29 cellular contexts compared by ENCODE assay signal in genomic region chr18:21303913-21304312, GRCh38.
DNase-seq lines count a peak whose midpoint lies in the region; TF ChIP-seq lines count a peak whose summit lies in the region.
"Had no signal": no experiment of that assay in that cellular context is flagged by ENCODE, and none has a peak within 500 bp of the region (broad histone marks: within the 10 kb centered on the region; RNA-seq: fewer than 3 reads in every experiment).

No MANE protein-coding gene starts in this region.

- H2AFZ ChIP-seq in mammary epithelial cell (ENCODE audit: low read depth, low read length), result no peak overlapping the region

- H3K4me1 Mint-ChIP-seq in MCF 10A (ENCODE audit: insufficient read depth, unreplicated experiment), result peaks cover 16% of the 10 kb centered on the region
- H3K4me1 Mint-ChIP-seq: activated CD4-positive, alpha-beta memory T cell treated with anti-CD3 and anti-CD28 coated beads, Interleukin-2, amount 10 ng/mL, durations not matched to agents 7 days and 5 days; activated naive CD4-positive, alpha-beta T cell treated with anti-CD3 and anti-CD28 coated beads, Interleukin-2, amount 50 U/mL, for 24 hours; naive B cell; stimulated activated naive B cell treated with anti-CD40 and anti-IgM and Interleukin-4, amounts not matched to agents 10 μg/mL and 1 μg/mL and 100 μg/mL, for 72 hours had no signal

- H3K27ac Mint-ChIP-seq in MCF 10A (ENCODE audit: low read depth, unreplicated experiment), result no peak overlapping the region
- H3K27ac Mint-ChIP-seq: activated CD4-positive, alpha-beta memory T cell treated with anti-CD3 and anti-CD28 coated beads, Interleukin-2, amount 10 ng/mL, durations not matched to agents 7 days and 5 days; activated naive CD4-positive, alpha-beta T cell treated with anti-CD3 and anti-CD28 coated beads, Interleukin-2, amount 50 U/mL, for 24 hours; CD4-positive, alpha-beta T cell; naive B cell; progenitor cell of endocrine pancreas; stimulated activated naive B cell treated with anti-CD40 and anti-IgM and Interleukin-4, amounts not matched to agents 10 μg/mL and 1 μg/mL and 100 μg/mL, for 72 hours; T-helper 1 cell treated with Interleukin-12 subunit alpha and Interleukin-12 subunit beta and Interleukin-4 antibody, amounts not matched to agents 30 μg/mL and 1 μg/mL, for 36 hours had no signal

- H3K27ac ChIP-seq in mammary epithelial cell (ENCODE audit: insufficient read depth, low read depth, low read length) (no peak overlapping the region), SJSA1 (peak overlapping the region; percentile 30; the same call in 1 of the 2 replicates)
- H3K27ac ChIP-seq: 22Rv1, colonic mucosa, heart right ventricle, Peyer's patch, SJCRH30, suprapubic skin had no signal

- DNase-seq in mammary epithelial cell, result peak; percentile 29
- DNase-seq in MCF 10A (ENCODE audit: unreplicated experiment), result no peak
- DNase-seq in SJSA1 (ENCODE audit: low read depth in 1 of 2, low spot score in 2 of 2), result no peak
- peak; percentile 12 for DNase-seq in iris pigment epithelial cell (ENCODE audit: low read depth)
- no peak for DNase-seq in SKM-1 treated with dmso at 0.1 percent for 144 hours (lab: John Stamatoyannopoulos, UW; ENCODE audit: unreplicated experiment)
- DNase-seq in activated CD4-positive, alpha-beta T cell treated with anti-CD3 and anti-CD28 coated beads, Interleukin-2, amount 50 U/mL, for 1 hour, result no peak
- DNase-seq in activated gamma-delta T cell (lab: John Stamatoyannopoulos, UW), result no peak
- DNase-seq in islet precursor cell, result no peak
- DNase-seq: activated CD4-positive, alpha-beta memory T cell treated with anti-CD3 and anti-CD28 coated beads, Interleukin-2, amount 10 ng/mL, durations not matched to agents 7 days and 5 days; activated CD8-positive, alpha-beta memory T cell treated with anti-CD3 and anti-CD28 coated beads, Interleukin-2, amount 50 U/mL, for 48 hours; CD4-positive, alpha-beta T cell; colonic mucosa; effector memory CD4-positive, alpha-beta T cell; foreskin fibroblast; heart right ventricle; KBM-7; mesenchymal stem cell; naive B cell; NCI-H146; NCI-H524 treated with DMSO at 0.1 percent for 48 hours; Peyer's patch; SJCRH30; stimulated activated CD4-positive, alpha-beta T cell treated with anti-CD3 and anti-CD28 coated beads, Interleukin-4, amount 100 ng/mL, for 4 hours; stimulated activated naive B cell treated with anti-CD40 and anti-IgM and Interleukin-4, amounts not matched to agents 10 μg/mL and 1 μg/mL and 100 μg/mL, for 72 hours had no signal

- H3K4me3 Mint-ChIP-seq in MCF 10A (ENCODE audit: unreplicated experiment), result no peak overlapping the region
- H3K4me3 Mint-ChIP-seq: activated CD4-positive, alpha-beta memory T cell treated with anti-CD3 and anti-CD28 coated beads, Interleukin-2, amount 10 ng/mL, durations not matched to agents 7 days and 5 days; activated naive CD4-positive, alpha-beta T cell treated with anti-CD3 and anti-CD28 coated beads, Interleukin-2, amount 50 U/mL, for 24 hours; CD4-positive, alpha-beta T cell; naive B cell; stimulated activated naive B cell treated with anti-CD40 and anti-IgM and Interleukin-4, amounts not matched to agents 10 μg/mL and 1 μg/mL and 100 μg/mL, for 72 hours; T-helper 1 cell treated with Interleukin-12 subunit alpha and Interleukin-12 subunit beta and Interleukin-4 antibody, amounts not matched to agents 30 μg/mL and 1 μg/mL, for 36 hours had no signal

- no peaks in the 10 kb centered on the region for H3K27me3 Mint-ChIP-seq in MCF 10A (ENCODE audit: insufficient read depth, unreplicated experiment)
- H3K27me3 Mint-ChIP-seq: progenitor cell of endocrine pancreas had no signal

- H4K20me1 ChIP-seq in mammary epithelial cell (ENCODE audit: insufficient read depth, low read length), result no peaks in the 10 kb centered on the region

- no peak overlapping the region for H3K9ac ChIP-seq in mammary epithelial cell (ENCODE audit: insufficient read depth, low read length)

- no peak for TF ChIP-seq CTCF in mammary epithelial cell (conservative IDR thresholded peaks at IDR 0.05 in 1 of 2, IDR thresholded peaks at IDR 0.05 in 1 of 2; ENCODE audit: extremely low read depth in 1 of 2, insufficient read depth in 1 of 2, low read depth in 1 of 2, low read length in 2 of 2)
- TF ChIP-seq CTCF in MCF 10A (IDR thresholded peaks at IDR 0.05; ENCODE audit: unreplicated experiment), result no peak

- H3K27me3 ChIP-seq in mammary epithelial cell (ENCODE audit: insufficient read depth, low read length), result peaks cover 2% of the 10 kb centered on the region
- no peaks in the 10 kb centered on the region for H3K27me3 ChIP-seq in SJSA1 (replicated peaks)
- H3K27me3 ChIP-seq: colonic mucosa, heart right ventricle, Peyer's patch, SJCRH30, suprapubic skin had no signal

- no peaks in the 10 kb centered on the region for H3K36me3 ChIP-seq in mammary epithelial cell (ENCODE audit: insufficient read depth, low read length)
- no peaks in the 10 kb centered on the region for H3K36me3 ChIP-seq in SJSA1
- H3K36me3 ChIP-seq: colonic mucosa, heart right ventricle, Peyer's patch, SJCRH30, suprapubic skin had no signal

- H3K4me3 ChIP-seq in mammary epithelial cell (replicated peaks in 1 of 3; ENCODE audit: insufficient read depth in 1 of 3, low read depth in 2 of 3, low read length in 3 of 3) (no peak overlapping the region), SJSA1 (no peak overlapping the region)
- H3K4me3 ChIP-seq: colonic mucosa, heart right ventricle, Peyer's patch, SJCRH30, suprapubic skin had no signal

- dilution Hi-C loops in mammary epithelial cell (cut with HindIII; ENCODE audit: low sequenced_read_pairs), result no loop called here

- CTCF ChIA-PET in mammary epithelial cell (lab: Charles Lee; ENCODE audit: low non-redundant PET), result interaction anchor here (0.5 kb wide), 1 partner anchor 1680 kb away, joined by 4 read pairs; no protein-coding TSS in a partner anchor
- CTCF ChIA-PET in MCF 10A (lab: Yijun Ruan, JAX), result no interaction called here

- H3K9me3 ChIP-seq in mammary epithelial cell (replicated peaks; ENCODE audit: insufficient read depth, low read length) (no peaks in the 10 kb centered on the region), SJSA1 (replicated peaks) (no peaks in the 10 kb centered on the region)
- H3K9me3 ChIP-seq: colonic mucosa, heart right ventricle, Peyer's patch, SJCRH30, suprapubic skin had no signal

- BruUV-seq in mammary epithelial cell (replicated peaks; lab: Mats Ljungman, UMichigan), result no TSS peak
- no TSS peak for BruUV-seq in MCF 10A (replicated peaks; lab: Mats Ljungman, UMichigan)

- H3K9me3 Mint-ChIP-seq in MCF 10A (ENCODE audit: unreplicated experiment), result no peaks in the 10 kb centered on the region
- H3K9me3 Mint-ChIP-seq: activated CD4-positive, alpha-beta memory T cell treated with anti-CD3 and anti-CD28 coated beads, Interleukin-2, amount 10 ng/mL, durations not matched to agents 7 days and 5 days; activated naive CD4-positive, alpha-beta T cell treated with anti-CD3 and anti-CD28 coated beads, Interleukin-2, amount 50 U/mL, for 24 hours; CD4-positive, alpha-beta T cell; stimulated activated naive B cell treated with anti-CD40 and anti-IgM and Interleukin-4, amounts not matched to agents 10 μg/mL and 1 μg/mL and 100 μg/mL, for 72 hours; T-helper 1 cell treated with Interleukin-12 subunit alpha and Interleukin-12 subunit beta and Interleukin-4 antibody, amounts not matched to agents 30 μg/mL and 1 μg/mL, for 36 hours had no signal

- in situ Hi-C loops in mammary epithelial cell (cut with MboI; ENCODE audit: low sequenced_read_pairs in 2 of 2), result loop anchor here in 1 of 2 donors (25.0 kb wide), 1 partner anchor 142 kb away; no protein-coding TSS in a partner anchor

- intact Hi-C loops in mammary epithelial cell (cut with micrococcal nuclease), result no loop called here
- intact Hi-C loops in MCF 10A (cut with micrococcal nuclease), result no loop called here

- peak overlapping the region; percentile 35 for H3K4me2 ChIP-seq in mammary epithelial cell (ENCODE audit: insufficient read depth, low read depth, low read length)

- POLR2A ChIA-PET in MCF 10A (lab: Yijun Ruan, JAX), result interaction anchor here (0.7 kb wide), 1 partner anchor 1160 kb away, joined by 3 read pairs; no protein-coding TSS in a partner anchor

- WGBS in mammary epithelial cell (ENCODE audit: low coverage, missing lambda C conversion rate), result 45% methylated on average over 1 of the region's 1 CpG

- no peaks in the 10 kb centered on the region for H3K36me3 Mint-ChIP-seq in MCF 10A (ENCODE audit: insufficient read depth, unreplicated experiment)
- H3K36me3 Mint-ChIP-seq: activated naive CD4-positive, alpha-beta T cell treated with anti-CD3 and anti-CD28 coated beads, Interleukin-2, amount 50 U/mL, for 24 hours; naive B cell; stimulated activated naive B cell treated with anti-CD40 and anti-IgM and Interleukin-4, amounts not matched to agents 10 μg/mL and 1 μg/mL and 100 μg/mL, for 72 hours had no signal

- H3K79me2 ChIP-seq in mammary epithelial cell (ENCODE audit: insufficient read depth, low read length), result no peaks in the 10 kb centered on the region

- H3K4me1 ChIP-seq in mammary epithelial cell (ENCODE audit: insufficient read depth, low read length) (peaks cover 7% of the 10 kb centered on the region), SJSA1 (replicated peaks) (peaks cover 14% of the 10 kb centered on the region)
- H3K4me1 ChIP-seq: colonic mucosa, Peyer's patch, SJCRH30, suprapubic skin had no signal

Comparison
In these comparisons a context has a peak if more than half of its experiments do, and no peak if none do; other contexts are left out.
1. DNase-seq: peak in mammary epithelial cell (single experiment) and iris pigment epithelial cell (single experiment); none in MCF 10A (single experiment), SJSA1 (0 of 2), SKM-1 treated with dmso at 0.1 percent for 144 hours (single experiment), activated CD4-positive, alpha-beta T cell treated with anti-CD3 and anti-CD28 coated beads, Interleukin-2, amount 50 U/mL, for 1 hour (single experiment), activated gamma-delta T cell (single experiment) and islet precursor cell (single experiment).